ENCODE assay signal across 22 cellular contexts in genomic region chr20:16063876-16064275, GRCh38.
"Had no signal": no experiment of that assay in that cellular context is flagged by ENCODE, and none has a peak within 500 bp of the region (broad histone marks: within the 10 kb centered on the region; RNA-seq: fewer than 3 reads in every experiment).

No MANE protein-coding gene starts in this region.

- H3K27me3 ChIP-seq: esophagus squamous epithelium, tibial artery had no signal

- DNase-seq: activated CD4-positive, alpha-beta T cell treated with anti-CD3 and anti-CD28 coated beads, Interleukin-2, amount 50 U/mL, for 1 hour; activated CD4-positive, CD25-positive, alpha-beta regulatory T cell; activated CD8-positive, alpha-beta memory T cell treated with anti-CD3 and anti-CD28 coated beads, Interleukin-2, amount 50 U/mL, for 4 hours; activated naive CD4-positive, alpha-beta T cell treated with anti-CD3 and anti-CD28 coated beads for 36 hours; activated T-cell treated with anti-CD3 and anti-CD28 coated beads, Interleukin-2, amount 50 U/mL, for 4 hours; aorta; cerebellar nuclear complex; cortex of kidney; effector CD8-positive, alpha-beta T cell; esophagus squamous epithelium; hypothalamus; midbrain; nephron progenitor cell; stimulated activated CD4-positive, alpha-beta T cell treated with anti-CD3 and anti-CD28 coated beads, Interleukin-12 subunit alpha, Interleukin-12 subunit beta, amount 100 ng/mL, for 4 hours; stimulated activated CD4-positive, alpha-beta T cell treated with anti-CD3 and anti-CD28 coated beads, Interleukin-1b, Interleukin-23, amount 100 ng/mL, for 48 hours; stimulated activated CD8-positive, alpha-beta memory T cell treated with anti-CD3 and anti-CD28 coated beads, Interleukin-4, amount 100 ng/mL, for 48 hours; stimulated activated naive CD4-positive, alpha-beta T cell treated with Interleukin-2 at 50 U/mL for 16 hours; substantia nigra; T-helper 1 cell; T1000; tibial artery had no signal

- H3K9me3 ChIP-seq: esophagus squamous epithelium had no signal

- H3K36me3 ChIP-seq: esophagus squamous epithelium, tibial artery had no signal

- H3K4me3 ChIP-seq: esophagus squamous epithelium, lung, tibial artery had no signal

- H3K27ac ChIP-seq: esophagus squamous epithelium, tibial artery had no signal
